10 cellular contexts compared by ENCODE assay signal in the genomic region with DNA sequence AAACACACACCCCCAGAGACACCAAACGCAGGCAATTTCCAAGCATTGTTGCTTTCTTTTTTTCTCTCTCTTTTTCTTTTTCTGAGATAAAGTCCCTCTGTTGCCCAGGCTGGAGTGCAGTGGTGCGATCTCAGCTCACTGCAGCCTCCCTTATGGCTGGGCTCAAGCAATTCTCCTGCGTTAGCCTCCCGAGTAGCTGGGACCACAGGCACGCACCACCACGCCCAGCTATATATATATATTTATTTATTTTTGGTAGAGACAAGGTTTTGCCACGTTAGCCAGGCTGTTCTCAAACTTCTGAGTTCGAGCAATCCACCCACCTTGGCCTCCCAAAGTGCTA. TPM values are rescaled to one million over a fixed set of nuclear protein-coding genes. Genes with fewer than 3 reads are reported as not detected.
DNase-seq lines count a peak whose midpoint lies in the region; ATAC-seq and TF ChIP-seq lines count a peak whose summit lies in the region.
"Had no signal": no experiment of that assay in that cellular context is flagged by ENCODE, and none has a peak within 500 bp of the region (broad histone marks: within the 10 kb centered on the region; RNA-seq: fewer than 3 reads in every experiment).

No MANE protein-coding gene starts in this region.

- H3K4me1 ChIP-seq in HCT116 (ENCODE audit: control insufficient read depth in 1 of 2, insufficient read depth in 2 of 2, low read length in 2 of 2) (peaks cover 27 to 41% of the 10 kb centered on the region in 2 experiments), SJSA1 (replicated peaks) (peaks cover 55% of the 10 kb centered on the region), lower lobe of right lung (peaks cover 28% of the 10 kb centered on the region)

- POLR2A ChIA-PET in HCT116 (lab: Charles Lee), result interaction anchor here (0.9 to 1.8 kb wide), 3 partner anchors 12 to 16 kb away, joined by 4 to 9 read pairs (median 5); no protein-coding TSS in a partner anchor

- H3K4me3 ChIP-seq in HCT116 (replicated peaks in 1 of 2; ENCODE audit: low read depth in 1 of 2, low read length in 2 of 2) (no peak overlapping the region), SJSA1 (no peak overlapping the region), lower lobe of right lung (no peak overlapping the region), skin epidermis (no peak overlapping the region)

- H4K20me1 ChIP-seq in HCT116 (ENCODE audit: insufficient read depth), result no peaks in the 10 kb centered on the region

- TF ChIP-seq RAD21 in HCT116 (IDR thresholded peaks at IDR 0.05; ENCODE audit: low read depth), result no peak

- BruUV-seq in HCT116 (replicated peaks; lab: Mats Ljungman, UMichigan), result no TSS peak

- RAD21 ChIA-PET in HCT116 (lab: Charles Lee; ENCODE audit: low non-redundant PET in 1 of 2, low total read pairs in 2 of 2, uncharacterized antibody in 2 of 2, unreplicated experiment in 2 of 2), result interaction anchor here in 1 of 2 experiments (0.5 kb wide), 1 partner anchor 149 kb away, joined by 3 read pairs; no protein-coding TSS in a partner anchor

- no peaks in the 10 kb centered on the region for H3K79me2 ChIP-seq in HCT116 (ENCODE audit: insufficient read depth, low read length)

- DNase-seq in HCT116 (ENCODE audit: low read depth, low spot score), result no peak
- DNase-seq in SJSA1 (ENCODE audit: low read depth in 1 of 2, low spot score in 2 of 2), result no peak
- no peak for DNase-seq in lower lobe of right lung
- DNase-seq in dermis blood vessel endothelial cell, result no peak
- DNase-seq in islet precursor cell, result no peak
- DNase-seq: NCI-H1694; NK-92 treated with Interleukin-12 subunit alpha and Interleukin-12 subunit beta, amount 100 ng/mL, for 24 hours had no signal

- CTCF ChIA-PET in HCT116 (lab: Charles Lee), result interaction anchor here (0.6 to 1.5 kb wide), 4 partner anchors 151 to 592 kb away, joined by 3 to 4 read pairs (median 3); no protein-coding TSS in a partner anchor

- H3K4me2 ChIP-seq in HCT116 (ENCODE audit: low read length), result peak overlapping the region; percentile 57

- H3K27me3 ChIP-seq in HCT116 (ENCODE audit: insufficient read depth, low read length) (no peaks in the 10 kb centered on the region), SJSA1 (replicated peaks) (no peaks in the 10 kb centered on the region), lower lobe of right lung (ENCODE audit: low read depth) (no peaks in the 10 kb centered on the region)

- ATAC-seq in HCT116 (no peak), lower lobe of right lung (no peak), HG03521 (IDR thresholded peaks at IDR 0.05; ENCODE audit: unreplicated experiment) (no peak), HG03039 (IDR thresholded peaks at IDR 0.05; ENCODE audit: unreplicated experiment) (no peak)

- peak overlapping the region; percentile 59 for H2AFZ ChIP-seq in HCT116 (ENCODE audit: low read depth, low read length, poor library complexity, severe bottlenecking)

- H3K9ac ChIP-seq in HCT116 (ENCODE audit: low read length), result peak overlapping the region; percentile 21

- no peaks in the 10 kb centered on the region for H3K9me2 ChIP-seq in HCT116 (ENCODE audit: insufficient read depth)

- H3K9me3 ChIP-seq in HCT116 (ENCODE audit: control insufficient read depth in 1 of 2, insufficient read depth in 1 of 2, low read depth in 1 of 2, low read length in 2 of 2), result no peaks in the 10 kb centered on the region
- H3K9me3 ChIP-seq in SJSA1 (replicated peaks), result no peaks in the 10 kb centered on the region
- no peaks in the 10 kb centered on the region for H3K9me3 ChIP-seq in lower lobe of right lung

- TF ChIP-seq CTCF in HCT116 (IDR thresholded peaks at IDR 0.05 in 2 of 3, conservative IDR thresholded peaks at IDR 0.05 in 1 of 3; ENCODE audit: borderline replicate concordance in 1 of 3, insufficient read depth in 1 of 3, low read depth in 2 of 3, low read length in 2 of 3) (no peak), lower lobe of right lung (IDR thresholded peaks at IDR 0.05) (no peak)

- H3K27ac ChIP-seq in HCT116 (ENCODE audit: low read depth, low read length) (peak overlapping the region; percentile 42), SJSA1 (peak overlapping the region; percentile 96), lower lobe of right lung (peak overlapping the region; percentile 18), skin epidermis (peak overlapping the region in 14 of 21 experiments; percentile 5 to 73 (median 38))

- no peak for TF ChIP-seq POLR2A in HCT116 (IDR thresholded peaks at IDR 0.05; ENCODE audit: borderline replicate concordance, extremely low read depth, insufficient read depth, insufficient read length)

- intact Hi-C loops in HCT116 (cut with micrococcal nuclease), result no loop called here
- intact Hi-C loops in lower lobe of right lung (cut with DNase I), result no loop called here

- H3K36me3 ChIP-seq in HCT116 (ENCODE audit: control insufficient read depth in 1 of 2, insufficient read depth in 2 of 2, low read length in 2 of 2) (no peaks in the 10 kb centered on the region), SJSA1 (no peaks in the 10 kb centered on the region), lower lobe of right lung (no peaks in the 10 kb centered on the region)

TF ChIP-seq in HCT116, 20 proteins besides CTCF, POLR2A, EP300 and RAD21 (continues in another document):
- TF ChIP-seq ZFX (IDR thresholded peaks at IDR 0.05) (no peak), ELF1 (IDR thresholded peaks at IDR 0.05; ENCODE audit: borderline replicate concordance, low read depth) (no peak), SIN3A (IDR thresholded peaks at IDR 0.05; ENCODE audit: low read depth) (no peak), EZH2 (IDR thresholded peaks at IDR 0.05) (no peak), TCF7L2 (IDR thresholded peaks at IDR 0.05; ENCODE audit: borderline replicate concordance, extremely low read depth, insufficient read depth, insufficient read length) (no peak), EGR1 (IDR thresholded peaks at IDR 0.05; ENCODE audit: low read depth) (no peak), CBX3 (IDR thresholded peaks at IDR 0.05; ENCODE audit: low read depth) (no peak), YY1 (IDR thresholded peaks at IDR 0.05; ENCODE audit: extremely low read depth, insufficient replicate concordance, low read depth, low read length) (no peak), POLR2AphosphoS5 (IDR thresholded peaks at IDR 0.05; ENCODE audit: low read depth, low read length) (no peak), SRF (IDR thresholded peaks at IDR 0.05; ENCODE audit: low read depth) (no peak), SP1 (IDR thresholded peaks at IDR 0.05; ENCODE audit: low read depth) (no peak), FOSL1 (IDR thresholded peaks at IDR 0.05; ENCODE audit: low read depth) (no peak), ZNF274 (IDR thresholded peaks at IDR 0.05; ENCODE audit: low read depth, low read length) (no peak), CEBPB (IDR thresholded peaks at IDR 0.05; ENCODE audit: low read depth) (no peak)
- TF ChIP-seq, protein P1, sequence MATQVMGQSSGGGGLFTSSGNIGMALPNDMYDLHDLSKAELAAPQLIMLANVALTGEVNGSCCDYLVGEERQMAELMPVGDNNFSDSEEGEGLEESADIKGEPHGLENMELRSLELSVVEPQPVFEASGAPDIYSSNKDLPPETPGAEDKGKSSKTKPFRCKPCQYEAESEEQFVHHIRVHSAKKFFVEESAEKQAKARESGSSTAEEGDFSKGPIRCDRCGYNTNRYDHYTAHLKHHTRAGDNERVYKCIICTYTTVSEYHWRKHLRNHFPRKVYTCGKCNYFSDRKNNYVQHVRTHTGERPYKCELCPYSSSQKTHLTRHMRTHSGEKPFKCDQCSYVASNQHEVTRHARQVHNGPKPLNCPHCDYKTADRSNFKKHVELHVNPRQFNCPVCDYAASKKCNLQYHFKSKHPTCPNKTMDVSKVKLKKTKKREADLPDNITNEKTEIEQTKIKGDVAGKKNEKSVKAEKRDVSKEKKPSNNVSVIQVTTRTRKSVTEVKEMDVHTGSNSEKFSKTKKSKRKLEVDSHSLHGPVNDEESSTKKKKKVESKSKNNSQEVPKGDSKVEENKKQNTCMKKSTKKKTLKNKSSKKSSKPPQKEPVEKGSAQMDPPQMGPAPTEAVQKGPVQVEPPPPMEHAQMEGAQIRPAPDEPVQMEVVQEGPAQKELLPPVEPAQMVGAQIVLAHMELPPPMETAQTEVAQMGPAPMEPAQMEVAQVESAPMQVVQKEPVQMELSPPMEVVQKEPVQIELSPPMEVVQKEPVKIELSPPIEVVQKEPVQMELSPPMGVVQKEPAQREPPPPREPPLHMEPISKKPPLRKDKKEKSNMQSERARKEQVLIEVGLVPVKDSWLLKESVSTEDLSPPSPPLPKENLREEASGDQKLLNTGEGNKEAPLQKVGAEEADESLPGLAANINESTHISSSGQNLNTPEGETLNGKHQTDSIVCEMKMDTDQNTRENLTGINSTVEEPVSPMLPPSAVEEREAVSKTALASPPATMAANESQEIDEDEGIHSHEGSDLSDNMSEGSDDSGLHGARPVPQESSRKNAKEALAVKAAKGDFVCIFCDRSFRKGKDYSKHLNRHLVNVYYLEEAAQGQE (IDR thresholded peaks at IDR 0.05; ENCODE audit: low read depth), result no peak
- TF ChIP-seq, protein P2, sequence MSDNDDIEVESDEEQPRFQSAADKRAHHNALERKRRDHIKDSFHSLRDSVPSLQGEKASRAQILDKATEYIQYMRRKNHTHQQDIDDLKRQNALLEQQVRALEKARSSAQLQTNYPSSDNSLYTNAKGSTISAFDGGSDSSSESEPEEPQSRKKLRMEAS (IDR thresholded peaks at IDR 0.05), result no peak
- TF ChIP-seq, protein P3, sequence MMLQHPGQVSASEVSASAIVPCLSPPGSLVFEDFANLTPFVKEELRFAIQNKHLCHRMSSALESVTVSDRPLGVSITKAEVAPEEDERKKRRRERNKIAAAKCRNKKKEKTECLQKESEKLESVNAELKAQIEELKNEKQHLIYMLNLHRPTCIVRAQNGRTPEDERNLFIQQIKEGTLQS (IDR thresholded peaks at IDR 0.05), result no peak

RNA-seq across cellular contexts. Expression of a gene that starts 14.0 kb away (rescaled TPM):
- total RNA-seq in HCT116 (2021; ENCODE audit: unreplicated experiment) (362 TPM), lower lobe of right lung (180 TPM), dermis blood vessel endothelial cell (224 and 544 TPM in 2 replicates)
- 213 and 248 TPM in 2 replicates for polyA plus RNA-seq in HCT116 (2012)
- total RNA-seq in SJSA1 (2014; rRNA removed; shearing (Covaris generic)), result 351 and 398 TPM in 2 replicates

RNA-seq across cellular contexts. Expression of a gene that starts 32.9 kb away (rescaled TPM):
- total RNA-seq in HCT116 (2021; ENCODE audit: unreplicated experiment) (20.1 TPM), lower lobe of right lung (35.0 TPM), dermis blood vessel endothelial cell (19.2 and 24.5 TPM in 2 replicates)
- 9.6 and 13.5 TPM in 2 replicates for polyA plus RNA-seq in HCT116 (2012)
- 38.0 and 39.3 TPM in 2 replicates for total RNA-seq in SJSA1 (2014; rRNA removed; shearing (Covaris generic))

Comparison
In these comparisons a context has a peak if more than half of its experiments do, and no peak if none do; other contexts are left out.
1. H3K27ac ChIP-seq: peak in every context shown above with its lines; median percentile 96 in SJSA1; 42 in HCT116; 38 in skin epidermis; 18 in lower lobe of right lung.